In the genomic region with DNA sequence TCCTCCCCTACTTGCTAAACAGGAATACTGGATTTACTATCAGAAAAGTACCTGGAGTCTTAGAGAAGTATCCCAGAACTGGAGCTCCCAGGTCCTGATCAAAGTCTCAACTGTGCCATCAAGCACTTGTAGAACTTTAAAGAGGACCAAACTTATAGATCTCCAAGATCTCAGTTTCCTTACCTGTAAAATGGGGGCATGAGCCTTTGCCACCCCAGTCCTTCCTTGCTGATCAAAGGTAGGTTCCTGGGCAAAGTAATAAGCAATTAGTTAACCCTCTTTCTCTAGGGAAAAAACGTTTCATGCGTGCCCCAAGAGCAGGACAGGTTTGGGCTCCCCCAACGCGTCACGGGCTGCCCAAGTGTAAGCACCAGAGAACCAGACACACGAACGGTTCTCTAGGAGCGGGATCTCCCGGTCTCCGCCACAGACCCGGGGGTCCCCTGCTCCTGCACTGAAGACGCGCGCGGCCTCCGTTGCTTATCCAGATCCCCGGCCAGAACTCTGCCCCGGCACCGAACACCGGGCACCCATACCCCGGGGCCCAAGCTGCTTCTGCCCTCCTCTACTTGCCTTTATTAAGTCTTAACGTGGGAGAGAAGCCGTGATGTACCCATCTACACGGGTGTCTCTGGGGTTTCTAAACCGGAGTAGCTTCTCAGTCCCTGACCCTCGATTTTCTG, we compare ENCODE assay signal across 8 cellular contexts. TPM values are rescaled to one million over a fixed set of nuclear protein-coding genes. Genes with fewer than 3 reads are reported as not detected.
DNase-seq lines count a peak whose midpoint lies in the region; ATAC-seq and TF ChIP-seq lines count a peak whose summit lies in the region.

No MANE protein-coding gene starts in this region.

- peak overlapping the region; percentile 66 for H3K4me3 ChIP-seq in fibroblast of villous mesenchyme (ENCODE audit: low read depth, low read length)

- DNase-seq in activated naive CD4-positive, alpha-beta T cell treated with anti-CD3 and anti-CD28 coated beads, Interleukin-2, amount 50 U/mL, for 72 hours (ENCODE audit: low spot score in 2 of 2), result no peak
- no peak for DNase-seq in activated naive CD4-positive, alpha-beta T cell treated with anti-CD3 and anti-CD28 coated beads, Interleukin-2, amount 50 U/mL, for 16 hours
- DNase-seq in SK-MEL-5 (ENCODE audit: low read depth, low spot score) (peak; percentile 0), fibroblast of villous mesenchyme (ENCODE audit: low read depth) (peak; percentile 28), omental fat pad (ENCODE audit: low spot score) (no peak), SW 1271 (lab: John Stamatoyannopoulos, UW) (no peak)

- in situ Hi-C loops in SK-MEL-5 (cut with HindIII; ENCODE audit: low pct_unique_long_range_greater_than_20kb, low sequenced_read_pairs), result no loop called here

- H3K36me3 Mint-ChIP-seq in activated naive CD4-positive, alpha-beta T cell treated with anti-CD3 and anti-CD28 coated beads, Interleukin-2, amount 50 U/mL, for 72 hours, result peaks cover 0 to 5% of the 10 kb centered on the region in 2 donors

- H3K27ac Mint-ChIP-seq in activated naive CD4-positive, alpha-beta T cell treated with anti-CD3 and anti-CD28 coated beads, Interleukin-2, amount 50 U/mL, for 72 hours, result no peak overlapping the region

- no peak for TF ChIP-seq CTCF in fibroblast of villous mesenchyme (IDR thresholded peaks at IDR 0.05; ENCODE audit: insufficient read depth, low read depth, low read length)
- TF ChIP-seq CTCF in omental fat pad (IDR thresholded peaks at IDR 0.05), result no peak

- peak; percentile 11 to 43 for ATAC-seq in activated naive CD4-positive, alpha-beta T cell treated with anti-CD3 and anti-CD28 coated beads, Interleukin-2, amount 50 U/mL, for 72 hours
- ATAC-seq in omental fat pad (ENCODE audit: low FRiP score) (peak; percentile 50), GM19023 (IDR thresholded peaks at IDR 0.05; ENCODE audit: unreplicated experiment) (no peak), HG02571 (IDR thresholded peaks at IDR 0.05; ENCODE audit: unreplicated experiment) (no peak)

- no peaks in the 10 kb centered on the region for H3K9me3 Mint-ChIP-seq in activated naive CD4-positive, alpha-beta T cell treated with anti-CD3 and anti-CD28 coated beads, Interleukin-2, amount 50 U/mL, for 72 hours

RNA-seq across cellular contexts. Expression of gene ZNF214, which starts 0.5 kb away (rescaled TPM):
- total RNA-seq in activated naive CD4-positive, alpha-beta T cell treated with anti-CD3 and anti-CD28 coated beads, Interleukin-2, amount 50 U/mL, for 72 hours, result not detected
- 1.2 and 2.9 TPM in 2 replicates for total RNA-seq in SK-MEL-5 (2014; rRNA removed; shearing (Covaris generic))
- polyA plus RNA-seq in SK-MEL-5 (2015; cell fraction: cytosol; rRNA removed), result 0.60 and 1.3 TPM in 2 replicates
- polyA plus RNA-seq in SK-MEL-5 (2015; cell fraction: nucleus; rRNA removed), result 0.44 and 4.6 TPM in 2 replicates
- total RNA-seq in fibroblast of villous mesenchyme (2.6 and 3.2 TPM in 2 replicates), omental fat pad (1 to 10 TPM in 3 of 4 donors, not detected in 1; 1.4 to 2.0 (median 1.9) TPM)

RNA-seq across cellular contexts. Expression of gene NLRP14, which starts 0.6 kb away (rescaled TPM):
- total RNA-seq in activated naive CD4-positive, alpha-beta T cell treated with anti-CD3 and anti-CD28 coated beads, Interleukin-2, amount 50 U/mL, for 72 hours, result under 1 TPM; 0.07 to 0.21 TPM
- total RNA-seq in SK-MEL-5 (2014; rRNA removed; shearing (Covaris generic)), result 0.08 TPM in 2 replicates
- not detected in 2 replicates for polyA plus RNA-seq in SK-MEL-5 (2015; cell fraction: cytosol; rRNA removed)
- polyA plus RNA-seq in SK-MEL-5 (2015; cell fraction: nucleus; rRNA removed), result not detected in 2 replicates
- total RNA-seq in fibroblast of villous mesenchyme (under 0.01 and 0.32 TPM in 2 replicates), omental fat pad (not detected)

Comparison
In these comparisons a context has a peak if more than half of its experiments do, and no peak if none do; other contexts are left out.
1. ATAC-seq: peak in activated naive CD4-positive, alpha-beta T cell treated with anti-CD3 and anti-CD28 coated beads, Interleukin-2, amount 50 U/mL, for 72 hours (2 of 2) and omental fat pad (single experiment); none in GM19023 (single experiment) and HG02571 (single experiment).
2. DNase-seq: peak in SK-MEL-5 (single experiment) and fibroblast of villous mesenchyme (single experiment); none in activated naive CD4-positive, alpha-beta T cell treated with anti-CD3 and anti-CD28 coated beads, Interleukin-2, amount 50 U/mL, for 72 hours (0 of 2), activated naive CD4-positive, alpha-beta T cell treated with anti-CD3 and anti-CD28 coated beads, Interleukin-2, amount 50 U/mL, for 16 hours (single experiment), omental fat pad (single experiment) and SW 1271 (0 of 2).